In the genomic region with DNA sequence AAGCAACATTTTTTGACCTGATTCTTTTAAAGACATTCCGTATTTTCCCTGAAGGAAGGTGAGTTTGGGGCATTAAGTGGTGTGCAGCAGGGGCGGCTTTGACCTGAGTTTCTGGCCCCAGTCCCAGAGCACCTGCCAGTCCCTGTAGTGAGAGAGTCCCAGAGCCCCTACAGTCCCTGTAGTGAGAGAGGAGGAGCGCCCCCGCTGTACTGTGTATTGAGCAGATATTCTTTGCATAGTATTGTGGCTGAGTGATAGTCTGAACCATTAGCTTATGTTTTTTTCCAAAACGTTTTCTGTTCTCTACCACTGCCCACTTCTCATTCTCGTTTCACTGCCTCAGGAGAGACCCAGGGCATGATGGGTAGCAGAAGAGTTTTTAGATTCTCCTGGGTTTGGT, we compare ENCODE assay signal across 22 cellular contexts. TPM values are rescaled to one million over a fixed set of nuclear protein-coding genes. Genes with fewer than 3 reads are reported as not detected.
DNase-seq lines count a peak whose midpoint lies in the region; ATAC-seq, FAIRE-seq and TF ChIP-seq lines count a peak whose summit lies in the region.
"Had no signal": no experiment of that assay in that cellular context is flagged by ENCODE, and none has a peak within 500 bp of the region (broad histone marks: within the 10 kb centered on the region; RNA-seq: fewer than 3 reads in every experiment).

No MANE protein-coding gene starts in this region.

- intact Hi-C loops in GM12878 (cut with micrococcal nuclease; ENCODE audit: unreplicated experiment): no loop called here
- intact Hi-C loops in posterior vena cava (cut with DNase I): no loop called here

- in situ Hi-C loops in GM12878 (cut with MboI): no loop called here

- SMC1A ChIA-PET in GM12878 (lab: Charles Lee; ENCODE audit: uncharacterized antibody, unreplicated experiment): interaction anchor here (0.6 kb wide), 1 partner anchor 14 kb away, joined by 3 read pairs; no protein-coding TSS in a partner anchor

- ATAC-seq in GM18498 (IDR thresholded peaks at IDR 0.05; ENCODE audit: unreplicated experiment) (peak; percentile 34), HG02885 (IDR thresholded peaks at IDR 0.05; ENCODE audit: poor library complexity, unreplicated experiment) (peak; percentile 30), GM12878 (peak; percentile 41), gastroesophageal sphincter (no peak)

- RAD21 ChIA-PET in GM12878 (lab: Charles Lee; ENCODE audit: unreplicated experiment): no interaction called here

- no peaks in the 10 kb centered on the region for H3K9me3 Mint-ChIP-seq in neural progenitor cell
- H3K9me3 Mint-ChIP-seq: CD4-positive, CD25-positive, alpha-beta regulatory T cell had no signal

- H3K4me1 Mint-ChIP-seq in neural progenitor cell: peaks cover 28% of the 10 kb centered on the region
- H3K4me1 Mint-ChIP-seq: CD4-positive, CD25-positive, alpha-beta regulatory T cell had no signal

- peaks cover 13% of the 10 kb centered on the region for H3K4me1 ChIP-seq in GM12878 (ENCODE audit: control insufficient read depth, insufficient read depth, low read length)
- H3K4me1 ChIP-seq in neural progenitor cell: no peaks in the 10 kb centered on the region
- H3K4me1 ChIP-seq in gastroesophageal sphincter: no peaks in the 10 kb centered on the region
- H3K4me1 ChIP-seq: SJSA1 had no signal

- CTCF ChIA-PET in GM12878 (lab: Yijun Ruan, JAX): no interaction called here

- H3K27me3 Mint-ChIP-seq in neural progenitor cell (ENCODE audit: insufficient read depth, low read depth): no peaks in the 10 kb centered on the region
- H3K27me3 Mint-ChIP-seq: CD4-positive, CD25-positive, alpha-beta regulatory T cell had no signal

- H3K27ac ChIP-seq in GM12878 (ENCODE audit: control insufficient read depth, insufficient read depth): no peak overlapping the region
- H3K27ac ChIP-seq in neural progenitor cell: no peak overlapping the region
- no peak overlapping the region for H3K27ac ChIP-seq in gastroesophageal sphincter
- H3K27ac ChIP-seq: SJSA1 had no signal

- H2AFZ ChIP-seq in GM12878 (ENCODE audit: control insufficient read depth, low read depth, low read length): no peak overlapping the region
- no peak overlapping the region for H2AFZ ChIP-seq in neural progenitor cell (replicated peaks)

- DNase-seq in GM12878 (ENCODE audit: low read depth, low spot score): no peak
- DNase-seq in neural progenitor cell (ENCODE audit: low spot score): no peak
- no peak for DNase-seq in posterior vena cava (ENCODE audit: low spot score)
- DNase-seq in GM03348 (ENCODE audit: low spot score): no peak
- no peak for DNase-seq in stimulated activated naive CD4-positive, alpha-beta T cell (lab: John Stamatoyannopoulos, UW)
- DNase-seq: BE2C; CD4-positive, CD25-positive, alpha-beta regulatory T cell; COR-L47; DMS153; GF-D8; H7; NCI-H1048; NCI-H1436; NCI-H1930; NCI-H526 had no signal

- TF ChIP-seq RAD21 in GM12878 (IDR thresholded peaks at IDR 0.05; ENCODE audit: insufficient read depth, low read depth, low read length): no peak

- H3K36me3 Mint-ChIP-seq in neural progenitor cell: peaks cover 3% of the 10 kb centered on the region
- H3K36me3 Mint-ChIP-seq: CD4-positive, CD25-positive, alpha-beta regulatory T cell had no signal

- TF ChIP-seq EP300 in GM12878 (IDR thresholded peaks at IDR 0.05; ENCODE audit: borderline replicate concordance in 1 of 2, control insufficient read depth in 1 of 2, low read depth in 2 of 2, low read length in 2 of 2) (no peak), gastroesophageal sphincter (IDR thresholded peaks at IDR 0.05) (no peak)

- TF ChIP-seq POLR2A in GM12878 (IDR thresholded peaks at IDR 0.05; ENCODE audit: low read depth, low read length): no peak
- TF ChIP-seq POLR2A in gastroesophageal sphincter (IDR thresholded peaks at IDR 0.05): no peak

- H4K20me1 ChIP-seq in GM12878 (ENCODE audit: control insufficient read depth, insufficient read depth) (no peaks in the 10 kb centered on the region), neural progenitor cell (ENCODE audit: low read depth) (peaks cover 3% of the 10 kb centered on the region)

- H3F3A ChIP-seq in neural progenitor cell (ENCODE audit: low read depth): no peaks in the 10 kb centered on the region

- POLR2A ChIA-PET in GM12878 (lab: Charles Lee): no interaction called here

- H3K27me3 ChIP-seq in GM12878 (replicated peaks in 1 of 2; ENCODE audit: control insufficient read depth in 2 of 2, insufficient read depth in 2 of 2, low read length in 1 of 2) (no peaks in the 10 kb centered on the region), neural progenitor cell (no peaks in the 10 kb centered on the region), gastroesophageal sphincter (no peaks in the 10 kb centered on the region)
- H3K27me3 ChIP-seq: BE2C, SJSA1 had no signal

- H3K79me2 ChIP-seq in GM12878 (ENCODE audit: control insufficient read depth, insufficient read depth, low read length) (no peaks in the 10 kb centered on the region), neural progenitor cell (ENCODE audit: low read depth) (no peaks in the 10 kb centered on the region)

- no peaks in the 10 kb centered on the region for H3K36me3 ChIP-seq in GM12878 (ENCODE audit: control insufficient read depth in 2 of 2, insufficient read depth in 2 of 2, low read length in 1 of 2)
- H3K36me3 ChIP-seq in neural progenitor cell: no peaks in the 10 kb centered on the region
- H3K36me3 ChIP-seq in gastroesophageal sphincter: no peaks in the 10 kb centered on the region
- H3K36me3 ChIP-seq: BE2C, SJSA1 had no signal

- H3K4me3 Mint-ChIP-seq in neural progenitor cell: no peak overlapping the region
- H3K4me3 Mint-ChIP-seq: CD4-positive, CD25-positive, alpha-beta regulatory T cell had no signal

- BruUV-seq in GM12878 (replicated peaks; lab: Mats Ljungman, UMichigan): no TSS peak

- 39% methylated on average over 6 of the region's 6 CpGs for WGBS in GM12878 (ENCODE audit: insufficient coverage, insufficient replicate concordance, low lambda C conversion rate, missing lambda C conversion rate)
- 60 to 71% methylated on average over 1 to 3 of the region's 6 CpGs for WGBS in gastroesophageal sphincter (ENCODE audit: low coverage in 1 of 2), 2 donors

- H3K9me3 ChIP-seq in GM12878 (replicated peaks; ENCODE audit: control insufficient read depth, insufficient read depth, low read length) (no peaks in the 10 kb centered on the region), neural progenitor cell (ENCODE audit: low read depth) (no peaks in the 10 kb centered on the region), gastroesophageal sphincter (no peaks in the 10 kb centered on the region)
- H3K9me3 ChIP-seq: BE2C, SJSA1 had no signal

- peak overlapping the region; percentile 33 for H3K27ac Mint-ChIP-seq in neural progenitor cell
- H3K27ac Mint-ChIP-seq: CD4-positive, CD25-positive, alpha-beta regulatory T cell had no signal

- H3K4me3 ChIP-seq in GM12878 (no peak overlapping the region), neural progenitor cell (no peak overlapping the region), gastroesophageal sphincter (no peak overlapping the region)
- H3K4me3 ChIP-seq: SJSA1 had no signal

- no peak overlapping the region for H3K9ac ChIP-seq in GM12878 (ENCODE audit: control insufficient read depth, insufficient read depth, low read length)
- H3K9ac ChIP-seq in neural progenitor cell: no peak overlapping the region

- TF ChIP-seq CTCF in GM12878 (IDR thresholded peaks at IDR 0.05 in 2 of 3, conservative IDR thresholded peaks at IDR 0.05 in 1 of 3; ENCODE audit: control insufficient read depth in 2 of 3, extremely low read depth in 1 of 3, insufficient read depth in 1 of 3, low read depth in 3 of 3, low read length in 3 of 3) (no peak), neural progenitor cell (IDR thresholded peaks at IDR 0.05) (no peak), gastroesophageal sphincter (IDR thresholded peaks at IDR 0.05) (no peak)

- no peak overlapping the region for H3K4me2 ChIP-seq in GM12878 (ENCODE audit: control insufficient read depth, insufficient read depth)
- H3K4me2 ChIP-seq in neural progenitor cell: no peak overlapping the region

- no peak for FAIRE-seq in GM12878 (lab: Jason Lieb, UNC)
- FAIRE-seq: A204.1, GM12891, GM18507 had no signal

TF ChIP-seq in GM12878, 131 proteins besides CTCF, POLR2A, EP300 and RAD21 (continues in another document):
- TF ChIP-seq TAF1 (IDR thresholded peaks at IDR 0.05; ENCODE audit: borderline replicate concordance, low read depth, low read length): no peak
- TF ChIP-seq RCOR1 (conservative IDR thresholded peaks at IDR 0.05; ENCODE audit: low read depth, low read length): no peak
- TF ChIP-seq CBFB (IDR thresholded peaks at IDR 0.05; ENCODE audit: low read depth): no peak

RNA-seq across cellular contexts. Expression of gene SH3BGRL2, which starts 17.2 kb away (rescaled TPM):
- 0.95 and 1.1 TPM in 2 replicates for total RNA-seq in GM12878 (2013; cell fraction: nucleolus; rRNA removed)
- total RNA-seq in GM12878 (2014; rRNA removed) (0.23 and 0.38 TPM in 2 replicates), GM12878 (2014; rRNA removed; fragmentation: Illumina TruSeq; extraction: Trizol) (0.14 and 0.18 TPM in 2 replicates), GM12878 (2021) (0.33 and 0.35 TPM in 2 replicates), neural progenitor cell (ENCODE audit: low replicate concordance) (30.7 and 47.0 TPM in 2 replicates), posterior vena cava (10 to 100 TPM; 14.0 to 15.0 TPM), gastroesophageal sphincter (10 to 100 TPM; 24.4 to 52.3 (median 33.2) TPM)
- 0.12 TPM for polyA plus RNA-seq in GM12878 (2011; ENCODE audit: low read depth)
- polyA plus RNA-seq in GM12878 (2011; rRNA removed) (0.10 TPM in 2 replicates), GM12878 (2014; fragmentation: Illumina TruSeq; extraction: Trizol) (0.16 and 0.21 TPM in 2 replicates), GM12878 (2014; fragmentation: Nextera tagmentation; extraction: Ambion mirVana) (under 1 TPM; 0.03 to 0.07 TPM), GM12878 (2014; rRNA removed) (0.20 TPM in 2 replicates), GM12878 (2016; fragmentation: Nextera tagmentation; extraction: Ambion mirVana) (under 1 TPM; 0.24 to 0.37 TPM)
- 0.03 and 0.04 TPM in 2 replicates for polyA plus RNA-seq in GM12878 (2011; cell fraction: cytosol; rRNA removed)
- 0.04 and 0.10 TPM in 2 replicates for polyA plus RNA-seq in GM12878 (2011; cell fraction: nucleus; rRNA removed)
- polyA plus RNA-seq in GM12878 (2012): 0.09 and 0.15 TPM in 2 replicates
- polyA minus RNA-seq in GM12878 (2011; rRNA and poly(A)+ RNA removed): 0.10 TPM in 1 of 2 replicates, not detected in the other
- not detected in 2 replicates for polyA minus RNA-seq in GM12878 (2011; cell fraction: cytosol; rRNA and poly(A)+ RNA removed)
- polyA minus RNA-seq in GM12878 (2011; cell fraction: nucleus; rRNA and poly(A)+ RNA removed): 0.10 TPM in 1 of 2 replicates, not detected in the other

Comparison
In these comparisons a context has a peak if more than half of its experiments do, and no peak if none do; other contexts are left out.
1. RNA of gene SH3BGRL2, which starts 17.2 kb away (total RNA-seq): 30.7 to 47.0 TPM in neural progenitor cell, 24.4 to 52.3 TPM in gastroesophageal sphincter and 14.0 to 15.0 TPM in posterior vena cava; 0.14 to 1.1 TPM in GM12878; every median in the first group is over 4 times any median in the second.